In the genomic region with DNA sequence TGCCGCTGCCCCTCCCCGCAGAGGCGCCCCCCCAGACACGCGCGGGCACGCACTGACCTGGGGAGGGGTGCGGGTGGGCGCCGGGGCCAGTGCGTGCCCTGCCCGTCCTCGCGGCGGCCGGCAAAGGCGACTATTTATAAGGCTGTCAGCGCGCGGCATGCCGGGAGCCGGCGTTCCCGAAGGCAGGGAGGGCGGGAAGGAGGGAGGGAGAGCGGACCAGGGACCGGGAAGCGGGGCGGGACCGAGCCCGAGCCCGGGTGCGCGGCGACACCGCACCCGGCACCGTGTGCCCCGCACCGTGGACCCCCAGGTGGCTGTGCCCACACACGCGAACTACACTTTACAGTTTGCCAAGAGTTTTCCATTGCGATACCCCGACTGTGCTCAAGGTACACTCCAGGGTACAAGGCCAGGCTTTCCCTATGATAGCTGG, we compare ENCODE assay signal across 8 cellular contexts. TPM values are rescaled to one million over a fixed set of nuclear protein-coding genes. Genes with fewer than 3 reads are reported as not detected.
A peak's percentile ranks its signal among the peaks of the same experiment; 100 is the strongest.
DNase-seq lines count a peak whose midpoint lies in the region; ATAC-seq, FAIRE-seq and TF ChIP-seq lines count a peak whose summit lies in the region.

A gene with protein sequence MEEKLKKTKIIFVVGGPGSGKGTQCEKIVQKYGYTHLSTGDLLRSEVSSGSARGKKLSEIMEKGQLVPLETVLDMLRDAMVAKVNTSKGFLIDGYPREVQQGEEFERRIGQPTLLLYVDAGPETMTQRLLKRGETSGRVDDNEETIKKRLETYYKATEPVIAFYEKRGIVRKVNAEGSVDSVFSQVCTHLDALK (minus strand): TSS at position 110 of the 433 bp plus-strand sequence. CDS start 3,058 bp downstream, outside the sequence.

- H3K4me3 Mint-ChIP-seq in stimulated activated naive CD8-positive, alpha-beta T cell treated with anti-CD3 and anti-CD28 coated beads, Interleukin-15, Interleukin-2, amounts not matched to agents 100 ng/mL and 50 ng/mL, for 24 hours = peak within 1 kb of the TSS; percentile 41
- no peak within 1 kb of the TSS for H3K4me3 Mint-ChIP-seq in stimulated activated effector memory CD8-positive, alpha-beta T cell treated with anti-CD3 and anti-CD28 coated beads, Interleukin-12 subunit alpha, Interleukin-12 subunit beta, amount 100 ng/mL, for 72 hours

- H3K27ac ChIP-seq in Peyer's patch = peak within 1 kb of the TSS; percentile 38 to 74 (median 58)

- H3K9me3 Mint-ChIP-seq in stimulated activated naive CD8-positive, alpha-beta T cell treated with anti-CD3 and anti-CD28 coated beads, Interleukin-15, Interleukin-2, amounts not matched to agents 100 ng/mL and 50 ng/mL, for 24 hours = no peaks in the 10 kb centered on the region
- H3K9me3 Mint-ChIP-seq in stimulated activated effector memory CD8-positive, alpha-beta T cell treated with anti-CD3 and anti-CD28 coated beads, Interleukin-12 subunit alpha, Interleukin-12 subunit beta, amount 100 ng/mL, for 72 hours = no peaks in the 10 kb centered on the region

- peak within 1 kb of the TSS; percentile 27 to 70 (median 48) for H3K4me3 ChIP-seq in Peyer's patch

- no peak for TF ChIP-seq CTCF in Peyer's patch (IDR thresholded peaks at IDR 0.05)

- peaks cover 8% of the 10 kb centered on the region for H3K36me3 Mint-ChIP-seq in stimulated activated naive CD8-positive, alpha-beta T cell treated with anti-CD3 and anti-CD28 coated beads, Interleukin-15, Interleukin-2, amounts not matched to agents 100 ng/mL and 50 ng/mL, for 24 hours (ENCODE audit: low read depth)
- peaks cover 14% of the 10 kb centered on the region for H3K36me3 Mint-ChIP-seq in stimulated activated effector memory CD8-positive, alpha-beta T cell treated with anti-CD3 and anti-CD28 coated beads, Interleukin-12 subunit alpha, Interleukin-12 subunit beta, amount 100 ng/mL, for 72 hours

- TF ChIP-seq POLR2A in Peyer's patch (IDR thresholded peaks at IDR 0.05) = peak in 1 of 2 donors; percentile 21
- TF ChIP-seq POLR2A in GM12892 (IDR thresholded peaks at IDR 0.05; ENCODE audit: low read depth, low read length) = no peak

- H3K36me3 ChIP-seq in Peyer's patch = no peaks in the 10 kb centered on the region

- H3K9me3 ChIP-seq in Peyer's patch = no peaks in the 10 kb centered on the region

- FAIRE-seq in GM12892 (lab: Jason Lieb, UNC) = no peak

- peaks cover 8% of the 10 kb centered on the region for H3K4me1 Mint-ChIP-seq in stimulated activated naive CD8-positive, alpha-beta T cell treated with anti-CD3 and anti-CD28 coated beads, Interleukin-15, Interleukin-2, amounts not matched to agents 100 ng/mL and 50 ng/mL, for 24 hours (ENCODE audit: low read depth)
- H3K4me1 Mint-ChIP-seq in stimulated activated effector memory CD8-positive, alpha-beta T cell treated with anti-CD3 and anti-CD28 coated beads, Interleukin-12 subunit alpha, Interleukin-12 subunit beta, amount 100 ng/mL, for 72 hours = peaks cover 11% of the 10 kb centered on the region

- peaks cover 0 to 45% (median 0%) of the 10 kb centered on the region in 4 donors for H3K4me1 ChIP-seq in Peyer's patch

- H3K27ac Mint-ChIP-seq in stimulated activated naive CD8-positive, alpha-beta T cell treated with anti-CD3 and anti-CD28 coated beads, Interleukin-15, Interleukin-2, amounts not matched to agents 100 ng/mL and 50 ng/mL, for 24 hours = no peak within 1 kb of the TSS
- peak within 1 kb of the TSS; percentile 34 for H3K27ac Mint-ChIP-seq in stimulated activated effector memory CD8-positive, alpha-beta T cell treated with anti-CD3 and anti-CD28 coated beads, Interleukin-12 subunit alpha, Interleukin-12 subunit beta, amount 100 ng/mL, for 72 hours

- no peak for DNase-seq in stimulated activated naive CD8-positive, alpha-beta T cell treated with anti-CD3 and anti-CD28 coated beads, Interleukin-15, Interleukin-2, amounts not matched to agents 100 U/mL and 50 U/mL, for 24 hours
- DNase-seq in Peyer's patch (peak in 2 of 3 donors; percentile 77 to 83), dermis microvascular lymphatic vessel endothelial cell (ENCODE audit: low read depth in 2 of 2) (peak in 1 of 2 donors; percentile 67), left lobe of liver (ENCODE audit: low spot score) (peak; percentile 87), GM12892 (ENCODE audit: insufficient read length) (no peak)
- no peak for DNase-seq in stimulated activated effector memory CD8-positive, alpha-beta T cell treated with anti-CD3 and anti-CD28 coated beads, Interleukin-12 subunit alpha, Interleukin-12 subunit beta, amount 100 ng/mL, for 72 hours (ENCODE audit: low spot score in 2 of 2)

- no peaks in the 10 kb centered on the region for H3K27me3 ChIP-seq in Peyer's patch

- no peaks in the 10 kb centered on the region for H3K27me3 Mint-ChIP-seq in stimulated activated naive CD8-positive, alpha-beta T cell treated with anti-CD3 and anti-CD28 coated beads, Interleukin-15, Interleukin-2, amounts not matched to agents 100 ng/mL and 50 ng/mL, for 24 hours

- ATAC-seq in stimulated activated naive CD8-positive, alpha-beta T cell treated with anti-CD3 and anti-CD28 coated beads, Interleukin-15, Interleukin-2, amounts not matched to agents 100 U/mL and 50 U/mL, for 24 hours = no peak
- peak; percentile 89 for ATAC-seq in left lobe of liver
- no peak for ATAC-seq in stimulated activated effector memory CD8-positive, alpha-beta T cell treated with anti-CD3 and anti-CD28 coated beads, Interleukin-12 subunit alpha, Interleukin-12 subunit beta, amount 100 ng/mL, for 72 hours
- no peak for ATAC-seq in GM19023 (IDR thresholded peaks at IDR 0.05; ENCODE audit: unreplicated experiment)

RNA-seq across cellular contexts. Expression of the gene that starts here (rescaled TPM):
- total RNA-seq in Peyer's patch (10 to 100 TPM in 3 of 4 donors, 1 to 10 TPM in 1; 2.5 to 22.3 (median 18.4) TPM), dermis microvascular lymphatic vessel endothelial cell (20.4 and 23.0 TPM in 2 replicates), left lobe of liver (42.6 TPM)
- 10.7 TPM for polyA plus RNA-seq in GM12892 (2012; ENCODE audit: missing spikeins)

Comparison
In these comparisons a context has a peak if more than half of its experiments do, and no peak if none do; other contexts are left out.
1. DNase-seq: peak in Peyer's patch (2 of 3) and left lobe of liver (single experiment); none in stimulated activated naive CD8-positive, alpha-beta T cell treated with anti-CD3 and anti-CD28 coated beads, Interleukin-15, Interleukin-2, amounts not matched to agents 100 U/mL and 50 U/mL, for 24 hours (single experiment), stimulated activated effector memory CD8-positive, alpha-beta T cell treated with anti-CD3 and anti-CD28 coated beads, Interleukin-12 subunit alpha, Interleukin-12 subunit beta, amount 100 ng/mL, for 72 hours (0 of 2) and GM12892 (single experiment).